Comparison of ENCODE assay signal across 8 cellular contexts in the genomic region with DNA sequence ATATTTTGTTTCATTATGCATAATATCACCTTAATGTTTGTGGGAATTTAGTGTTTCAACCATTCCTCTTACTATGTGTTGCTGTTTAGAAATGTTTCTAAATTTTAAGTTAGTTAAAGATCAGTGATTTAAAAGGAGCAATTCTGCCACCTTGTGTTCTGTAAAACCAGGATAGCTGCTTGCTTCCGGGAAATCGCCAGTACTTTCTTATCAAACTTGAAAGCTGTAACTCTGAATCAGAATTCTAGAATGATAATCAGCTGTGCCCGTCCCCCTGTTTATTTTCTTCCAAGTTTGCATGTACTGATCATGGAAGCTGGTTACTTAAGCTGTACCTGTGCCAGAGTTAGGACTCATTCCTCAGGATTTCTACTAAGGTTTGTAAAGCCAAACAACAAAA.
A peak's percentile ranks its signal among the peaks of the same experiment; 100 is the strongest.
DNase-seq lines count a peak whose midpoint lies in the region; ATAC-seq and TF ChIP-seq lines count a peak whose summit lies in the region.

No MANE protein-coding gene starts in this region.

- peak; percentile 60 for DNase-seq in ACHN
- peak; percentile 64 for DNase-seq in M059J (ENCODE audit: low read depth)
- peak; percentile 80 for DNase-seq in astrocyte of the spinal cord (ENCODE audit: low read depth, low spot score)
- DNase-seq in kidney glomerular epithelial cell (lab: John Stamatoyannopoulos, UW): peak; percentile 74
- DNase-seq in OCI-M2 (lab: John Stamatoyannopoulos, UW; ENCODE audit: unreplicated experiment): no peak
- DNase-seq in occipital lobe (lab: John Stamatoyannopoulos, UW): no peak
- no peak for DNase-seq in NCI-H146 (lab: John Stamatoyannopoulos, UW)

- no peak for ATAC-seq in HG02571 (IDR thresholded peaks at IDR 0.05; ENCODE audit: unreplicated experiment)

- H3K4me3 ChIP-seq in astrocyte of the spinal cord (ENCODE audit: low read depth, low read length): no peak overlapping the region

- in situ Hi-C loops in ACHN (cut with HindIII; ENCODE audit: low pct_ligation_motif_present, low pct_unique_long_range_greater_than_20kb, low sequenced_read_pairs): no loop called here
- in situ Hi-C loops in astrocyte of the spinal cord (cut with HindIII; ENCODE audit: low sequenced_read_pairs): no loop called here

- peak; percentile 50 for TF ChIP-seq CTCF in astrocyte of the spinal cord (IDR thresholded peaks at IDR 0.05; ENCODE audit: low read depth, low read length)

Comparison
In these comparisons a context has a peak if more than half of its experiments do, and no peak if none do; other contexts are left out.
1. DNase-seq: peak in ACHN (single experiment), M059J (single experiment), astrocyte of the spinal cord (single experiment) and kidney glomerular epithelial cell (single experiment); none in OCI-M2 (single experiment), occipital lobe (single experiment) and NCI-H146 (single experiment).